ENCODE assay signal across 1 cellular context in genomic region chr10:104120903-104121484, GRCh38.
TF ChIP-seq lines count a peak whose summit lies in the region.

No MANE protein-coding gene starts in this region.

TF ChIP-seq in K562, 482 proteins besides CTCF, POLR2A, EP300 and RAD21 (continued from another document and continues in another):
- TF ChIP-seq ETS1 (conservative IDR thresholded peaks at IDR 0.05; ENCODE audit: control insufficient read depth, low read depth, low read length) (no peak), KLF13 (tag; IDR thresholded peaks at IDR 0.05; ENCODE audit: borderline replicate concordance, low read depth) (no peak), NBN (IDR thresholded peaks at IDR 0.05; ENCODE audit: low read depth) (no peak), POLR2H (tag; IDR thresholded peaks at IDR 0.05; ENCODE audit: low read depth) (0 out of 2 replicates have a peak, but pooled peaks have one; percentile 21), MEIS2 (IDR thresholded peaks at IDR 0.05; ENCODE audit: partially characterized antibody) (no peak), KAT7 (CRISPR knock-in tag; IDR thresholded peaks at IDR 0.05; ENCODE audit: borderline replicate concordance) (no peak), HDAC8 (tag; IDR thresholded peaks at IDR 0.05) (no peak), ZNF780A (CRISPR knock-in tag; IDR thresholded peaks at IDR 0.05) (no peak), BRF2 (IDR thresholded peaks at IDR 0.05; ENCODE audit: borderline replicate concordance, insufficient read depth, insufficient read length) (no peak), ZBTB11 (CRISPR knock-in tag; IDR thresholded peaks at IDR 0.05) (no peak), PHTF2 (CRISPR knock-in tag; IDR thresholded peaks at IDR 0.05) (no peak), BMI1 (IDR thresholded peaks at IDR 0.05; ENCODE audit: low read length) (peak; percentile 50; the same call in 1 of the 2 replicates), LARP7 (IDR thresholded peaks at IDR 0.05) (no peak), RFX1 (IDR thresholded peaks at IDR 0.05) (peak; percentile 94), JUND (IDR thresholded peaks at IDR 0.05; ENCODE audit: borderline replicate concordance, low read depth, low read length) (no peak), JUND (tag; IDR thresholded peaks at IDR 0.05; ENCODE audit: borderline replicate concordance, low read depth, low read length) (no peak), ATF3 (IDR thresholded peaks at IDR 0.05) (0 out of 2 replicates have a peak, but pooled peaks have one; percentile 23), ATF3 (CRISPR knock-in tag; conservative IDR thresholded peaks at IDR 0.05) (peak; percentile 59; the same call in 1 of the 2 replicates), XRCC4 (IDR thresholded peaks at IDR 0.05; ENCODE audit: extremely low read depth, insufficient read depth, insufficient read length) (no peak), ZMIZ1 (IDR thresholded peaks at IDR 0.05; ENCODE audit: low read depth in 2 of 2, low read length in 2 of 2) (no peak), TGIF2 (CRISPR knock-in tag; IDR thresholded peaks at IDR 0.05) (no peak), SRSF7 (optimal IDR thresholded peaks at IDR 0.05; ENCODE audit: low read depth, low read length) (no peak), BRD9 (IDR thresholded peaks at IDR 0.05; ENCODE audit: low read depth, partially characterized antibody) (no peak), FOXP1 (CRISPR knock-in tag; IDR thresholded peaks at IDR 0.05) (no peak), BACH1 (tag; IDR thresholded peaks at IDR 0.05) (0 out of 2 replicates have a peak, but pooled peaks have one; percentile 22), ZNF253 (CRISPR knock-in tag; conservative IDR thresholded peaks at IDR 0.05) (no peak), ZNF449 (CRISPR knock-in tag; IDR thresholded peaks at IDR 0.05) (no peak), PCBP2 (IDR thresholded peaks at IDR 0.05; ENCODE audit: low read depth, low read length, poor library complexity, severe bottlenecking) (no peak), TCFL5 (CRISPR knock-in tag; conservative IDR thresholded peaks at IDR 0.05) (no peak), TBP (optimal IDR thresholded peaks at IDR 0.05; ENCODE audit: low read depth, low read length) (no peak), HIVEP1 (CRISPR knock-in tag; IDR thresholded peaks at IDR 0.05) (no peak), BHLHE40 (IDR thresholded peaks at IDR 0.05; ENCODE audit: low read length) (peak; percentile 61), U2AF1 (optimal IDR thresholded peaks at IDR 0.05; ENCODE audit: low read depth, low read length) (no peak), CREBBP (IDR thresholded peaks at IDR 0.05; ENCODE audit: low read depth, low read length) (no peak), TAF1 (IDR thresholded peaks at IDR 0.05; ENCODE audit: control insufficient read depth, extremely low read depth, insufficient read depth, low read length, severe bottlenecking) (peak; percentile 31), FOXJ3 (CRISPR knock-in tag; IDR thresholded peaks at IDR 0.05) (peak; percentile 20; the same call in 1 of the 2 replicates), FOXJ2 (tag; IDR thresholded peaks at IDR 0.05) (peak; percentile 93), TFE3 (CRISPR knock-in tag; IDR thresholded peaks at IDR 0.05) (peak; percentile 26; the same call in 1 of the 2 replicates), SRSF9 (IDR thresholded peaks at IDR 0.05; ENCODE audit: borderline replicate concordance, low read depth, low read length) (no peak), USF2 (CRISPR knock-in tag; IDR thresholded peaks at IDR 0.05) (peak; percentile 63), SMARCA5 (IDR thresholded peaks at IDR 0.05) (no peak), SMARCE1 (IDR thresholded peaks at IDR 0.05) (no peak), ARHGAP35 (IDR thresholded peaks at IDR 0.05; ENCODE audit: partially characterized antibody) (no peak), SREBF1 (IDR thresholded peaks at IDR 0.05; ENCODE audit: borderline replicate concordance, low read depth, low read length) (no peak), SMAD2 (IDR thresholded peaks at IDR 0.05; ENCODE audit: low read depth, low read length) (no peak), MBD1 (CRISPR knock-in tag; IDR thresholded peaks at IDR 0.05) (no peak), ZNF778 (CRISPR knock-in tag; IDR thresholded peaks at IDR 0.05) (no peak), XRCC3 (IDR thresholded peaks at IDR 0.05) (no peak), KLF1 (tag; IDR thresholded peaks at IDR 0.05) (no peak), DIDO1 (tag; IDR thresholded peaks at IDR 0.05; ENCODE audit: low read depth) (no peak)
